In genomic region chr12:124764870-124765570, GRCh38 we compare ENCODE assay signal across 11 cellular contexts.
DNase-seq lines count a peak whose midpoint lies in the region; ATAC-seq and TF ChIP-seq lines count a peak whose summit lies in the region.
"Had no signal": no experiment of that assay in that cellular context is flagged by ENCODE, and none has a peak within 500 bp of the region (broad histone marks: within the 10 kb centered on the region; RNA-seq: fewer than 3 reads in every experiment).

No MANE protein-coding gene starts in this region.

- H3K36me3 Mint-ChIP-seq in activated T-helper 1 cell treated with anti-CD3 and anti-CD28 coated beads, Interleukin-12 subunit alpha, Interleukin-12 subunit beta, Interleukin-2, Interleukin-4 antibody, amounts not matched to agents 30 ng/mL and 10 ng/mL and 1 ng/mL, durations not matched to agents 14 hours and 24 hours and 36 hours (ENCODE audit: low read depth) = peaks cover 3% of the 10 kb centered on the region
- H3K36me3 Mint-ChIP-seq in T-helper 17 cell (ENCODE audit: low read depth) = no peaks in the 10 kb centered on the region

- TF ChIP-seq CTCF in AG10803 (conservative IDR thresholded peaks at IDR 0.05; ENCODE audit: low read length) (no peak), Peyer's patch (IDR thresholded peaks at IDR 0.05) (no peak), fibroblast of lung (conservative IDR thresholded peaks at IDR 0.05 in 1 of 2, IDR thresholded peaks at IDR 0.05 in 1 of 2; ENCODE audit: low read depth in 1 of 2, low read length in 2 of 2) (no peak)

- TF ChIP-seq POLR2A in Peyer's patch (IDR thresholded peaks at IDR 0.05) = no peak

- peaks cover 37% of the 10 kb centered on the region for H3K4me1 Mint-ChIP-seq in activated T-helper 1 cell treated with anti-CD3 and anti-CD28 coated beads, Interleukin-12 subunit alpha, Interleukin-12 subunit beta, Interleukin-2, Interleukin-4 antibody, amounts not matched to agents 30 ng/mL and 10 ng/mL and 1 ng/mL, durations not matched to agents 14 hours and 24 hours and 36 hours (ENCODE audit: low read depth)
- H3K4me1 Mint-ChIP-seq in T-helper 17 cell = peaks cover 6% of the 10 kb centered on the region

- no peaks in the 10 kb centered on the region for H3K79me2 ChIP-seq in fibroblast of lung (ENCODE audit: control insufficient read depth, insufficient read depth, low read length)

- H3K9ac ChIP-seq in fibroblast of lung (ENCODE audit: insufficient read depth, low read length) = peak overlapping the region; percentile 20

- peak overlapping the region; percentile 15; the same call in 1 of the 2 replicates for H3K4me3 ChIP-seq in AG10803 (ENCODE audit: low read length)
- H3K4me3 ChIP-seq in Peyer's patch = no peak overlapping the region
- H3K4me3 ChIP-seq in fibroblast of lung (replicated peaks in 1 of 4; ENCODE audit: control extremely low read depth in 1 of 4, insufficient read depth in 1 of 4, low read depth in 3 of 4, low read length in 4 of 4) = no peak overlapping the region

- H3K4me2 ChIP-seq in fibroblast of lung (ENCODE audit: extremely low read depth, insufficient read depth, low read length) = no peak overlapping the region

- peak overlapping the region; percentile 32 to 80 (median 60) for H3K27ac ChIP-seq in Peyer's patch
- peak overlapping the region; percentile 48 for H3K27ac ChIP-seq in fibroblast of lung (ENCODE audit: insufficient read depth, low read length)

- H3K9me3 ChIP-seq in Peyer's patch (peaks cover 0 to 9% (median 4%) of the 10 kb centered on the region in 4 donors), fibroblast of lung (ENCODE audit: control insufficient read depth, insufficient read depth, low read depth, low read length) (peaks cover 1% of the 10 kb centered on the region), T-helper 17 cell (ENCODE audit: control insufficient read depth, low read length, poor library complexity, severe bottlenecking) (no peaks in the 10 kb centered on the region)

- H3K4me3 Mint-ChIP-seq in activated T-helper 1 cell treated with anti-CD3 and anti-CD28 coated beads, Interleukin-12 subunit alpha, Interleukin-12 subunit beta, Interleukin-2, Interleukin-4 antibody, amounts not matched to agents 30 ng/mL and 10 ng/mL and 1 ng/mL, durations not matched to agents 14 hours and 24 hours and 36 hours = no peak overlapping the region
- no peak overlapping the region for H3K4me3 Mint-ChIP-seq in T-helper 17 cell
- H3K4me3 Mint-ChIP-seq: memory B cell had no signal

- H3K27ac Mint-ChIP-seq in activated T-helper 1 cell treated with anti-CD3 and anti-CD28 coated beads, Interleukin-12 subunit alpha, Interleukin-12 subunit beta, Interleukin-2, Interleukin-4 antibody, amounts not matched to agents 30 ng/mL and 10 ng/mL and 1 ng/mL, durations not matched to agents 14 hours and 24 hours and 36 hours = no peak overlapping the region
- H3K27ac Mint-ChIP-seq in T-helper 17 cell = no peak overlapping the region
- H3K27ac Mint-ChIP-seq: memory B cell had no signal

- H3K36me3 ChIP-seq in Peyer's patch (no peaks in the 10 kb centered on the region), fibroblast of lung (ENCODE audit: control insufficient read depth, insufficient read depth, low read length) (no peaks in the 10 kb centered on the region)

- peaks cover 25% of the 10 kb centered on the region for H3K9me3 Mint-ChIP-seq in activated T-helper 1 cell treated with anti-CD3 and anti-CD28 coated beads, Interleukin-12 subunit alpha, Interleukin-12 subunit beta, Interleukin-2, Interleukin-4 antibody, amounts not matched to agents 30 ng/mL and 10 ng/mL and 1 ng/mL, durations not matched to agents 14 hours and 24 hours and 36 hours

- H2AFZ ChIP-seq in fibroblast of lung (ENCODE audit: low read length) = no peak overlapping the region

- H3K4me1 ChIP-seq in Peyer's patch = peaks cover 0 to 23% (median 0%) of the 10 kb centered on the region in 4 donors
- H3K4me1 ChIP-seq in fibroblast of lung (ENCODE audit: control insufficient read depth, extremely low read depth, insufficient read depth, low read length) = peaks cover 10% of the 10 kb centered on the region

- H3K27me3 ChIP-seq in Peyer's patch = no peaks in the 10 kb centered on the region
- peaks cover 3% of the 10 kb centered on the region for H3K27me3 ChIP-seq in fibroblast of lung (ENCODE audit: control insufficient read depth, insufficient read depth, low read length)

- peaks cover 8% of the 10 kb centered on the region for H3K27me3 Mint-ChIP-seq in activated T-helper 1 cell treated with anti-CD3 and anti-CD28 coated beads, Interleukin-12 subunit alpha, Interleukin-12 subunit beta, Interleukin-2, Interleukin-4 antibody, amounts not matched to agents 30 ng/mL and 10 ng/mL and 1 ng/mL, durations not matched to agents 14 hours and 24 hours and 36 hours (ENCODE audit: insufficient read depth)
- peaks cover 21% of the 10 kb centered on the region for H3K27me3 Mint-ChIP-seq in T-helper 17 cell

- DNase-seq in AG10803 (ENCODE audit: low read depth) (peak; percentile 100), Peyer's patch (no peak), fibroblast of lung (ENCODE audit: low read depth in 2 of 2) (peak; percentile 88 to 98), non-pigmented ciliary epithelial cell (ENCODE audit: low read depth) (peak; percentile 86), head of caudate nucleus (no peak), NCI-H1694 (lab: John Stamatoyannopoulos, UW) (no peak), T-helper 17 cell (no peak)
- no peak for DNase-seq in activated T-helper 1 cell treated with anti-CD3 and anti-CD28 coated beads, Interleukin-12 subunit alpha, Interleukin-12 subunit beta, Interleukin-2, Interleukin-4 antibody, amounts not matched to agents 30 ng/mL and 10 ng/mL and 1 ng/mL, durations not matched to agents 14 hours and 24 hours and 36 hours (ENCODE audit: low spot score)
- DNase-seq: amygdala, COR-L47 had no signal

- intact Hi-C loops in head of caudate nucleus (cut with DNase I) = loop anchor here (5.0 to 10.0 kb wide), 4 partner anchors 198 to 728 kb away; partner anchors contain the start of gene NCOR2
- intact Hi-C loops in activated T-helper 1 cell treated with anti-CD3 and anti-CD28 coated beads, Interleukin-12 subunit alpha, Interleukin-12 subunit beta, Interleukin-2, Interleukin-4 antibody, amounts not matched to agents 30 ng/mL and 10 ng/mL and 1 ng/mL, durations not matched to agents 14 hours and 24 hours and 36 hours (cut with micrococcal nuclease) = loop anchor here (5.0 kb wide), 4 partner anchors 118 to 603 kb away; no protein-coding TSS in a partner anchor

- no peaks in the 10 kb centered on the region for H4K20me1 ChIP-seq in fibroblast of lung (ENCODE audit: control insufficient read depth, extremely low read depth, insufficient read depth, low read length)

- no peak for ATAC-seq in T-helper 17 cell

Comparison
In these comparisons a context has a peak if more than half of its experiments do, and no peak if none do; other contexts are left out.
1. DNase-seq: peak in AG10803 (single experiment), fibroblast of lung (2 of 2) and non-pigmented ciliary epithelial cell (single experiment); none in Peyer's patch (0 of 3), head of caudate nucleus (0 of 42), activated T-helper 1 cell treated with anti-CD3 and anti-CD28 coated beads, Interleukin-12 subunit alpha, Interleukin-12 subunit beta, Interleukin-2, Interleukin-4 antibody, amounts not matched to agents 30 ng/mL and 10 ng/mL and 1 ng/mL, durations not matched to agents 14 hours and 24 hours and 36 hours (single experiment), NCI-H1694 (single experiment) and T-helper 17 cell (0 of 3).